Comparison of ENCODE assay signal across 19 cellular contexts in the genomic region with DNA sequence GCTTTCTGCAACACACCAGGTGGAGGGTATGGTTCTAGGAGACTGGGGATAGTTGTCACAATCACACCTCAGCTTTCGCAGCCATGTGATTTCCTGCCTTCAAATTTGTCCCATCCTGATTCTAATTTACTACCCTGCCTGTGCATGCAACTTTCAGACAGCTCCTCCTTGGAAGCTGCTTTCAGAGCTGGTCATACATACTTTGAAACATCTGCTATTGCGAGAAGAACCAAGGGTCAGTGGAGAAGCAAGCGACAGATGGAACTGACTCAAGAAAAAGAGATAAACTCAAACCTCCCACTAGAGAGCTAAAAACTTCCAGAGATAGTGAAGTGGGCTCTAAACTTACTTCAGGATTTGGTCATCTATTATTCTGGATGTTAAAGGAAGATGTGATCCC.
"Had no signal": no experiment of that assay in that cellular context is flagged by ENCODE, and none has a peak within 500 bp of the region (broad histone marks: within the 10 kb centered on the region; RNA-seq: fewer than 3 reads in every experiment).

No MANE protein-coding gene starts in this region.

- H3K4me1 ChIP-seq: SJSA1 had no signal

- DNase-seq: KBM-7, MV-4-11, NCI-H1048, NCI-H1105, NCI-H1417, NCI-H1436 treated with DMSO at 0.1 percent for 48 hours, NCI-H1694, NCI-H1930, NCI-H2081, NCI-H2107, NCI-H2227 treated with DMSO at 0.1 percent for 48 hours, NCI-H524, NCI-H526 treated with DMSO at 0.1 percent for 48 hours, NCI-H748 treated with DMSO at 0.1 percent for 48 hours, PC-3, SHP77 had no signal

- H3K27ac ChIP-seq: RWPE1, SJSA1, SK-N-MC had no signal

- H3K27me3 ChIP-seq: SJSA1 had no signal

- H3K36me3 ChIP-seq: SJSA1 had no signal

- H3K9me3 ChIP-seq: SJSA1 had no signal

- H3K4me3 ChIP-seq: SJSA1, SK-N-MC had no signal
